ENCODE assay signal across 8 cellular contexts in the genomic region with DNA sequence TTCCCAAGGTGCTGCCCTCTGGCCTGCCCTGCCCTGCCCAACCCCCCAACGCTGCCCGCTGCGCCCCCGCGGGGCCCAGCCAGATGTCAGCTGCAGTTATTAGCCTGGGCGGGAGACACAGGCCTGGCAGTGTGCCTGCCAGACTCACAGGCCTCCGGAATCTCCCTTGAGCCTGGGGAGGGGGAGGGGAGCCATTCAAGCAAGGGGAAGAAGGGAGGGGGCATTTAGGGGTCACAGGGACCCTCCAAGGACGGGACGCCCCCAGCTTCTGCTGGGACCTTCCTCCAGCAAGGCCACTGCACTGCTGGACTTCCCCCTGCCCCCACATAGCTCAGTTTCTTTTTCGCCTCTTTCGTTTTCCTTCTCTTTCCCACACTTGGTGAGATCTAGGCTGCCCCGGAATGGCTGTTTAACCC. TPM values are rescaled to one million over a fixed set of nuclear protein-coding genes. Genes with fewer than 3 reads are reported as not detected.
A peak's percentile ranks its signal among the peaks of the same experiment; 100 is the strongest.
DNase-seq lines count a peak whose midpoint lies in the region; ATAC-seq and TF ChIP-seq lines count a peak whose summit lies in the region.

No MANE protein-coding gene starts in this region.

- 0 to 8% (median 1%) methylated on average over 12 of the region's 12 CpGs for WGBS in adipose tissue, 3 donors

- H3K4me3 ChIP-seq in left ventricle myocardium inferior = peak overlapping the region; percentile 76

- H3K4me1 Mint-ChIP-seq in progenitor cell of endocrine pancreas (ENCODE audit: low read depth) = peaks cover 16% of the 10 kb centered on the region

- in situ Hi-C loops in ACHN (cut with HindIII; ENCODE audit: low pct_ligation_motif_present, low pct_unique_long_range_greater_than_20kb, low sequenced_read_pairs) = no loop called here

- no peaks in the 10 kb centered on the region for H3K9me3 Mint-ChIP-seq in progenitor cell of endocrine pancreas (ENCODE audit: low read depth)

- peak; percentile 33 for TF ChIP-seq POLR2A in GM10847 (IDR thresholded peaks at IDR 0.05; ENCODE audit: extremely low read depth, insufficient read length)

- H3K4me1 ChIP-seq in left ventricle myocardium inferior = peaks cover 91% of the 10 kb centered on the region

- no peaks in the 10 kb centered on the region for H3K36me3 ChIP-seq in left ventricle myocardium inferior

- no peaks in the 10 kb centered on the region for H3K36me3 Mint-ChIP-seq in progenitor cell of endocrine pancreas (ENCODE audit: insufficient read depth)

- intact Hi-C loops in left ventricle myocardium inferior (cut with micrococcal nuclease) = no loop called here

- peak overlapping the region; percentile 72 for H3K27ac Mint-ChIP-seq in progenitor cell of endocrine pancreas

- peaks cover 15% of the 10 kb centered on the region for H3K27me3 Mint-ChIP-seq in progenitor cell of endocrine pancreas

- H3K27ac ChIP-seq in adipose tissue (ENCODE audit: low read depth, low read length) (peak overlapping the region; percentile 100), left ventricle myocardium inferior (replicated peaks) (peak overlapping the region; percentile 96)

- peak; percentile 51 for DNase-seq in ACHN
- DNase-seq in NCI-H774 (lab: John Stamatoyannopoulos, UW) = peak; percentile 48
- DNase-seq in left ventricle myocardium inferior = peak; percentile 87
- no peak for DNase-seq in progenitor cell of endocrine pancreas (ENCODE audit: low spot score, unreplicated experiment)
- no peak for DNase-seq in cerebellar nuclear complex (lab: John Stamatoyannopoulos, UW)

- H3K4me3 Mint-ChIP-seq in progenitor cell of endocrine pancreas (ENCODE audit: low read depth) = no peak overlapping the region

- ATAC-seq in HG03039 (IDR thresholded peaks at IDR 0.05; ENCODE audit: unreplicated experiment) = no peak

- TF ChIP-seq CTCF in left ventricle myocardium inferior (IDR thresholded peaks at IDR 0.05; ENCODE audit: borderline replicate concordance) (no peak), progenitor cell of endocrine pancreas (IDR thresholded peaks at IDR 0.05; ENCODE audit: unreplicated experiment) (no peak)

- H3K9me3 ChIP-seq in left ventricle myocardium inferior (replicated peaks) = no peaks in the 10 kb centered on the region

- no peaks in the 10 kb centered on the region for H3K27me3 ChIP-seq in left ventricle myocardium inferior (ENCODE audit: low read depth)

RNA-seq across cellular contexts. Expression of gene JUNB, which starts 2.6 kb away (rescaled TPM):
- polyA plus RNA-seq in adipose tissue = 1,000 to 10,000 TPM in 2 of 3 donors, 100 to 1,000 TPM in 1; 120 to 1,553 (median 1,136) TPM
- 26.7 TPM for total RNA-seq in left ventricle myocardium inferior
- 5.7 and 6.0 TPM in 2 replicates for total RNA-seq in progenitor cell of endocrine pancreas

RNA-seq across cellular contexts. Expression of gene PRDX2, which starts 12.9 kb away (rescaled TPM):
- 100 to 1,000 TPM; 159 to 386 (median 207) TPM for polyA plus RNA-seq in adipose tissue
- total RNA-seq in left ventricle myocardium inferior = 700 TPM
- 524 and 554 TPM in 2 replicates for total RNA-seq in progenitor cell of endocrine pancreas

RNA-seq across cellular contexts. Expression of gene THSD8, which starts 13.2 kb away (rescaled TPM):
- 1 to 10 TPM in 1 of 3 donors, under 1 TPM in 2; 0.38 to 1.8 (median 0.52) TPM for polyA plus RNA-seq in adipose tissue
- total RNA-seq in left ventricle myocardium inferior (2.7 TPM), progenitor cell of endocrine pancreas (16.5 and 22.7 TPM in 2 replicates)

RNA-seq across cellular contexts. Expression of gene HOOK2, which starts 13.3 kb away (rescaled TPM):
- polyA plus RNA-seq in adipose tissue = 100 to 1,000 TPM in 1 of 3 donors, 10 to 100 TPM in 2; 41.1 to 210 (median 57.2) TPM
- total RNA-seq in left ventricle myocardium inferior = 66.3 TPM
- 115 TPM in 2 replicates for total RNA-seq in progenitor cell of endocrine pancreas

RNA-seq across cellular contexts. Expression of gene RNASEH2A, which starts 17.7 kb away (rescaled TPM):
- 1 to 10 TPM; 3.3 to 6.4 (median 5.6) TPM for polyA plus RNA-seq in adipose tissue
- 2.5 TPM for total RNA-seq in left ventricle myocardium inferior
- 32.8 and 37.4 TPM in 2 replicates for total RNA-seq in progenitor cell of endocrine pancreas

Comparison
In these comparisons a context has a peak if more than half of its experiments do, and no peak if none do; other contexts are left out.
1. DNase-seq: peak in ACHN (single experiment), NCI-H774 (single experiment) and left ventricle myocardium inferior (single experiment); none in progenitor cell of endocrine pancreas (single experiment) and cerebellar nuclear complex (0 of 2).